In genomic region chr5:1007681-1008450, GRCh38 we compare ENCODE assay signal across 2 cellular contexts.
TF ChIP-seq lines count a peak whose summit lies in the region.

No MANE protein-coding gene starts in this region.

TF ChIP-seq in HCT116, 20 proteins besides CTCF, POLR2A, EP300 and RAD21 (continued from another document):
- TF ChIP-seq SIN3A (IDR thresholded peaks at IDR 0.05; ENCODE audit: low read depth) (no peak), SRF (IDR thresholded peaks at IDR 0.05; ENCODE audit: low read depth) (no peak), JUND (IDR thresholded peaks at IDR 0.05) (no peak), CBX3 (IDR thresholded peaks at IDR 0.05; ENCODE audit: low read depth) (no peak), FOSL1 (IDR thresholded peaks at IDR 0.05; ENCODE audit: low read depth) (no peak), SP1 (IDR thresholded peaks at IDR 0.05; ENCODE audit: low read depth) (no peak), YY1 (IDR thresholded peaks at IDR 0.05; ENCODE audit: extremely low read depth, insufficient replicate concordance, low read depth, low read length) (no peak), TCF7L2 (IDR thresholded peaks at IDR 0.05; ENCODE audit: borderline replicate concordance, extremely low read depth, insufficient read depth, insufficient read length) (no peak), ZNF274 (IDR thresholded peaks at IDR 0.05; ENCODE audit: low read depth, low read length) (no peak), REST (IDR thresholded peaks at IDR 0.05; ENCODE audit: low read depth) (no peak), EGR1 (IDR thresholded peaks at IDR 0.05; ENCODE audit: low read depth) (no peak), ELF1 (IDR thresholded peaks at IDR 0.05; ENCODE audit: borderline replicate concordance, low read depth) (no peak)
- TF ChIP-seq, protein P1, sequence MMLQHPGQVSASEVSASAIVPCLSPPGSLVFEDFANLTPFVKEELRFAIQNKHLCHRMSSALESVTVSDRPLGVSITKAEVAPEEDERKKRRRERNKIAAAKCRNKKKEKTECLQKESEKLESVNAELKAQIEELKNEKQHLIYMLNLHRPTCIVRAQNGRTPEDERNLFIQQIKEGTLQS (IDR thresholded peaks at IDR 0.05), result no peak
TF ChIP-seq in HCT116: peak in this region for 0.

TF ChIP-seq in neural cell, 6 proteins besides CTCF, POLR2A, EP300 and RAD21 (continued from another document):
- TF ChIP-seq REST (IDR thresholded peaks at IDR 0.05; ENCODE audit: borderline replicate concordance), result no peak
